Comparison of ENCODE assay signal across 35 cellular contexts in genomic region chr12:96085475-96085874, GRCh38. TPM values are rescaled to one million over a fixed set of nuclear protein-coding genes. Genes with fewer than 3 reads are reported as not detected.
DNase-seq lines count a peak whose midpoint lies in the region; ATAC-seq and TF ChIP-seq lines count a peak whose summit lies in the region.
"Had no signal": no experiment of that assay in that cellular context is flagged by ENCODE, and none has a peak within 500 bp of the region (broad histone marks: within the 10 kb centered on the region; RNA-seq: fewer than 3 reads in every experiment).

No MANE protein-coding gene starts in this region.

- intact Hi-C loops in activated CD4-positive, alpha-beta T cell treated with anti-CD3 and anti-CD28 coated beads for 36 hours (cut with DNase I, micrococcal nuclease): no loop called here
- intact Hi-C loops in A673 (cut with micrococcal nuclease; ENCODE audit: unreplicated experiment): no loop called here

- no peaks in the 10 kb centered on the region for H3K36me3 ChIP-seq in osteoblast (ENCODE audit: insufficient read depth, low read length)
- no peaks in the 10 kb centered on the region for H3K36me3 ChIP-seq in A673 (ENCODE audit: insufficient read depth, low read length, poor library complexity, severe bottlenecking)
- H3K36me3 ChIP-seq in SK-N-SH (replicated peaks in 1 of 2; ENCODE audit: control insufficient read depth in 1 of 2, insufficient read depth in 2 of 2, low read length in 1 of 2): no peaks in the 10 kb centered on the region
- H3K36me3 ChIP-seq: BE2C, BLaER1 had no signal

- no peak overlapping the region for H3K27ac Mint-ChIP-seq in activated CD4-positive, alpha-beta T cell treated with anti-CD3 and anti-CD28 coated beads for 36 hours
- no peak overlapping the region for H3K27ac Mint-ChIP-seq in activated T-helper 17 cell treated with anti-CD3 and anti-CD28 coated beads, Interleukin-2, amount 50 U/mL, for 72 hours
- H3K27ac Mint-ChIP-seq in stimulated activated effector memory CD8-positive, alpha-beta T cell treated with anti-CD3 and anti-CD28 coated beads, Interleukin-12 subunit alpha, Interleukin-12 subunit beta, amount 100 ng/mL, for 72 hours: no peak overlapping the region
- H3K27ac Mint-ChIP-seq: B cell; CD4-positive, alpha-beta T cell; CD8-positive, alpha-beta T cell had no signal

- CTCF ChIA-PET in activated CD4-positive, alpha-beta T cell treated with anti-CD3 and anti-CD28 coated beads for 36 hours (lab: Charles Lee): no interaction called here
- CTCF ChIA-PET in A673 (lab: Charles Lee): no interaction called here
- CTCF ChIA-PET in SK-N-SH (lab: Yijun Ruan, JAX): no interaction called here

- BruUV-seq in A673 (replicated peaks; lab: Mats Ljungman, UMichigan): no TSS peak

- no peaks in the 10 kb centered on the region for H3K27me3 Mint-ChIP-seq in activated CD4-positive, alpha-beta T cell treated with anti-CD3 and anti-CD28 coated beads for 36 hours
- H3K27me3 Mint-ChIP-seq in activated T-helper 17 cell treated with anti-CD3 and anti-CD28 coated beads, Interleukin-2, amount 50 U/mL, for 72 hours: no peaks in the 10 kb centered on the region
- H3K27me3 Mint-ChIP-seq: B cell; CD4-positive, alpha-beta memory T cell; CD4-positive, alpha-beta T cell; CD4-positive, CD25-positive, alpha-beta regulatory T cell; CD8-positive, alpha-beta memory T cell had no signal

- peaks cover 4% of the 10 kb centered on the region for H3K4me1 Mint-ChIP-seq in activated CD4-positive, alpha-beta T cell treated with anti-CD3 and anti-CD28 coated beads for 36 hours
- H3K4me1 Mint-ChIP-seq in activated T-helper 17 cell treated with anti-CD3 and anti-CD28 coated beads, Interleukin-2, amount 50 U/mL, for 72 hours: peaks cover 6% of the 10 kb centered on the region
- no peaks in the 10 kb centered on the region for H3K4me1 Mint-ChIP-seq in stimulated activated effector memory CD8-positive, alpha-beta T cell treated with anti-CD3 and anti-CD28 coated beads, Interleukin-12 subunit alpha, Interleukin-12 subunit beta, amount 100 ng/mL, for 72 hours
- H3K4me1 Mint-ChIP-seq: B cell; CD14-positive monocyte; CD8-positive, alpha-beta memory T cell had no signal

- TF ChIP-seq CTCF in osteoblast (IDR thresholded peaks at IDR 0.05; ENCODE audit: extremely low read depth, low read depth, low read length): no peak
- TF ChIP-seq CTCF in A673 (conservative IDR thresholded peaks at IDR 0.05; ENCODE audit: low read depth, low read length): no peak
- TF ChIP-seq CTCF in SK-N-SH (IDR thresholded peaks at IDR 0.05): no peak

- H3K4me2 ChIP-seq in osteoblast (ENCODE audit: insufficient read depth, low read length): no peak overlapping the region
- H3K4me2 ChIP-seq in SK-N-SH: no peak overlapping the region
- H3K4me2 ChIP-seq: A549; BLaER1; BLaER1 treated with 17β-estradiol and CSF1 and Interleukin-3, amounts not matched to agents 10 nM and 100 nM had no signal

- no peak overlapping the region for H3K4me3 Mint-ChIP-seq in activated CD4-positive, alpha-beta T cell treated with anti-CD3 and anti-CD28 coated beads for 36 hours
- no peak overlapping the region for H3K4me3 Mint-ChIP-seq in activated T-helper 17 cell treated with anti-CD3 and anti-CD28 coated beads, Interleukin-2, amount 50 U/mL, for 72 hours
- no peak overlapping the region for H3K4me3 Mint-ChIP-seq in stimulated activated effector memory CD8-positive, alpha-beta T cell treated with anti-CD3 and anti-CD28 coated beads, Interleukin-12 subunit alpha, Interleukin-12 subunit beta, amount 100 ng/mL, for 72 hours
- H3K4me3 Mint-ChIP-seq: B cell; CD14-positive monocyte; CD4-positive, alpha-beta memory T cell; CD4-positive, alpha-beta T cell; CD4-positive, CD25-positive, alpha-beta regulatory T cell; CD8-positive, alpha-beta memory T cell; CD8-positive, alpha-beta T cell had no signal

- TF ChIP-seq EP300 in SK-N-SH (IDR thresholded peaks at IDR 0.05; ENCODE audit: borderline replicate concordance in 1 of 2, low read depth in 1 of 2, low read length in 1 of 2): no peak

- H3K9me3 Mint-ChIP-seq in activated CD4-positive, alpha-beta T cell treated with anti-CD3 and anti-CD28 coated beads for 36 hours (ENCODE audit: low read depth): peaks cover 10% of the 10 kb centered on the region
- H3K9me3 Mint-ChIP-seq in activated T-helper 17 cell treated with anti-CD3 and anti-CD28 coated beads, Interleukin-2, amount 50 U/mL, for 72 hours: peaks cover 14% of the 10 kb centered on the region
- peaks cover 8% of the 10 kb centered on the region for H3K9me3 Mint-ChIP-seq in stimulated activated effector memory CD8-positive, alpha-beta T cell treated with anti-CD3 and anti-CD28 coated beads, Interleukin-12 subunit alpha, Interleukin-12 subunit beta, amount 100 ng/mL, for 72 hours

- H3K4me1 ChIP-seq in osteoblast (ENCODE audit: insufficient read depth, low read length) (no peaks in the 10 kb centered on the region), A673 (ENCODE audit: insufficient read depth, low read length, poor library complexity, severe bottlenecking) (no peaks in the 10 kb centered on the region), SK-N-SH (ENCODE audit: control insufficient read depth in 1 of 2, insufficient read depth in 2 of 2, low read depth in 1 of 2, low read length in 1 of 2) (no peaks in the 10 kb centered on the region; a peak in 1 of 4 replicates)
- H3K4me1 ChIP-seq: A549, BE2C, BLaER1 had no signal

- no peaks in the 10 kb centered on the region for H4K20me1 ChIP-seq in osteoblast (ENCODE audit: insufficient read depth, low read length)
- no peaks in the 10 kb centered on the region for H4K20me1 ChIP-seq in SK-N-SH (ENCODE audit: insufficient read depth)
- H4K20me1 ChIP-seq: BLaER1; BLaER1 treated with 17β-estradiol and CSF1 and Interleukin-3, amounts not matched to agents 10 nM and 100 nM had no signal

- DNase-seq in activated CD4-positive, alpha-beta T cell treated with anti-CD3 and anti-CD28 coated beads for 36 hours: no peak
- DNase-seq in activated CD4-positive, alpha-beta T cell treated with anti-CD3 and anti-CD28 coated beads, Interleukin-2, amount 50 U/mL, for 4 hours: no peak
- DNase-seq in osteoblast (ENCODE audit: insufficient read length, low spot score, missing footprints): peak; percentile 3
- DNase-seq in stimulated activated effector memory CD8-positive, alpha-beta T cell treated with anti-CD3 and anti-CD28 coated beads, Interleukin-12 subunit alpha, Interleukin-12 subunit beta, amount 100 ng/mL, for 72 hours (ENCODE audit: low spot score in 2 of 2): no peak
- DNase-seq in A673 (ENCODE audit: low spot score): no peak
- DNase-seq in SK-N-SH: no peak
- DNase-seq: 8988T; ACHN; AML-193; BE2C; C1 segment of cervical spinal cord; Caco-2; Calu3; CD4-positive, alpha-beta memory T cell; CD4-positive, alpha-beta T cell; CD4-positive, CD25-positive, alpha-beta regulatory T cell; CD8-positive, alpha-beta memory T cell; CD8-positive, alpha-beta T cell; COR-L47; DMS 273 treated with DMSO at 0.1 percent for 48 hours; DMS153; DMS53; DMS79; DMS79 treated with DMSO at 0.1 percent for 48 hours; DND-41; EL had no signal

- no peak for TF ChIP-seq RAD21 in SK-N-SH (IDR thresholded peaks at IDR 0.05; ENCODE audit: low read length)

- ATAC-seq in activated CD4-positive, alpha-beta T cell treated with anti-CD3 and anti-CD28 coated beads for 36 hours: peak; percentile 53
- ATAC-seq in activated T-helper 17 cell treated with anti-CD3 and anti-CD28 coated beads, Interleukin-2, amount 50 U/mL, for 72 hours (replicated peaks): peak; percentile 39
- ATAC-seq in stimulated activated effector memory CD8-positive, alpha-beta T cell treated with anti-CD3 and anti-CD28 coated beads, Interleukin-12 subunit alpha, Interleukin-12 subunit beta, amount 100 ng/mL, for 72 hours: peak; percentile 62
- ATAC-seq in HG03378 (IDR thresholded peaks at IDR 0.05; ENCODE audit: unreplicated experiment): no peak
- ATAC-seq: A549; CD8-positive, alpha-beta T cell had no signal

- no peaks in the 10 kb centered on the region for H3K79me2 ChIP-seq in osteoblast (ENCODE audit: insufficient read depth, low read length)
- H3K79me2 ChIP-seq in SK-N-SH (ENCODE audit: insufficient read depth): no peaks in the 10 kb centered on the region

- H2AFZ ChIP-seq in osteoblast (ENCODE audit: low read length) (no peak overlapping the region), SK-N-SH (ENCODE audit: low read depth) (no peak overlapping the region)

- 100% methylated on average over 1 of the region's 1 CpG for WGBS in SK-N-SH (ENCODE audit: low lambda C conversion rate)

- no peaks in the 10 kb centered on the region for H3K9me2 ChIP-seq in SK-N-SH

- POLR2A ChIA-PET in activated CD4-positive, alpha-beta T cell treated with anti-CD3 and anti-CD28 coated beads for 36 hours (lab: Charles Lee): no interaction called here
- POLR2A ChIA-PET in A673 (lab: Charles Lee; ENCODE audit: low non-redundant PET): no interaction called here
- POLR2A ChIA-PET in SK-N-SH (lab: Yijun Ruan, JAX): no interaction called here

- no peak overlapping the region for H3K9ac ChIP-seq in SK-N-SH
- H3K9ac ChIP-seq: BLaER1; BLaER1 treated with 17β-estradiol and CSF1 and Interleukin-3, amounts not matched to agents 10 nM and 100 nM had no signal

- peaks cover 4% of the 10 kb centered on the region for H3K36me3 Mint-ChIP-seq in activated CD4-positive, alpha-beta T cell treated with anti-CD3 and anti-CD28 coated beads for 36 hours (ENCODE audit: low read depth)
- H3K36me3 Mint-ChIP-seq in activated T-helper 17 cell treated with anti-CD3 and anti-CD28 coated beads, Interleukin-2, amount 50 U/mL, for 72 hours (ENCODE audit: low read depth): no peaks in the 10 kb centered on the region
- no peaks in the 10 kb centered on the region for H3K36me3 Mint-ChIP-seq in stimulated activated effector memory CD8-positive, alpha-beta T cell treated with anti-CD3 and anti-CD28 coated beads, Interleukin-12 subunit alpha, Interleukin-12 subunit beta, amount 100 ng/mL, for 72 hours
- H3K36me3 Mint-ChIP-seq: CD8-positive, alpha-beta T cell had no signal

- no peaks in the 10 kb centered on the region for H3K9me3 ChIP-seq in osteoblast (ENCODE audit: low read depth, low read length)
- H3K9me3 ChIP-seq in A673 (ENCODE audit: low read depth, low read length, poor library complexity, severe bottlenecking): no peaks in the 10 kb centered on the region
- H3K9me3 ChIP-seq in SK-N-SH: no peaks in the 10 kb centered on the region
- H3K9me3 ChIP-seq: BE2C, Caco-2 had no signal

- H3F3A ChIP-seq in SK-N-SH (replicated peaks; ENCODE audit: insufficient read depth): no peaks in the 10 kb centered on the region

- H3K27ac ChIP-seq in osteoblast (ENCODE audit: low read depth, low read length) (no peak overlapping the region), A673 (ENCODE audit: low read depth, low read length, poor library complexity, severe bottlenecking) (no peak overlapping the region), SK-N-SH (ENCODE audit: low read depth in 2 of 2, low read length in 1 of 2) (no peak overlapping the region)
- H3K27ac ChIP-seq: 22Rv1; A549; BLaER1; BLaER1 treated with 17β-estradiol and CSF1 and Interleukin-3, amounts not matched to agents 10 nM and 100 nM; C4-2B had no signal

- H3K4me3 ChIP-seq in osteoblast (ENCODE audit: insufficient read depth, low read length) (no peak overlapping the region), A673 (ENCODE audit: low read depth, low read length, poor library complexity, severe bottlenecking) (no peak overlapping the region), SK-N-SH (ENCODE audit: low read depth in 2 of 2, low read length in 1 of 2) (no peak overlapping the region)
- H3K4me3 ChIP-seq: A549; BLaER1; BLaER1 treated with 17β-estradiol and CSF1 and Interleukin-3, amounts not matched to agents 10 nM and 100 nM had no signal

- no peaks in the 10 kb centered on the region for H3K27me3 ChIP-seq in osteoblast (ENCODE audit: insufficient read depth, low read length)
- no peaks in the 10 kb centered on the region for H3K27me3 ChIP-seq in A673 (replicated peaks; ENCODE audit: insufficient read depth, low read depth, low read length, poor library complexity)
- no peaks in the 10 kb centered on the region for H3K27me3 ChIP-seq in SK-N-SH (ENCODE audit: insufficient read depth)
- H3K27me3 ChIP-seq: BE2C; BLaER1; BLaER1 treated with 17β-estradiol and CSF1 and Interleukin-3, amounts not matched to agents 10 nM and 100 nM had no signal

RNA-seq across cellular contexts. Expression of gene LTA4H, which starts 50.1 kb away (rescaled TPM):
- total RNA-seq in activated CD4-positive, alpha-beta T cell treated with anti-CD3 and anti-CD28 coated beads for 36 hours: 100 to 1,000 TPM; 138 to 147 TPM
- total RNA-seq in activated T-helper 17 cell treated with anti-CD3 and anti-CD28 coated beads, Interleukin-2, amount 50 U/mL, for 72 hours: 100 to 1,000 TPM in 1 of 2 donors, 10 to 100 TPM in 1; 95.4 to 127 TPM
- total RNA-seq in osteoblast (73.8 and 83.4 TPM in 2 replicates), A673 (2021) (51.8 and 63.1 TPM in 2 replicates)
- polyA plus RNA-seq in SK-N-SH (2012; rRNA removed): 55.9 and 71.5 TPM in 2 replicates
- 77.7 and 84.1 TPM in 2 replicates for polyA plus RNA-seq in SK-N-SH (2012; cell fraction: cytosol; rRNA removed)
- 48.2 and 103 TPM in 2 replicates for polyA plus RNA-seq in SK-N-SH (2012; cell fraction: nucleus; rRNA removed)
